24 cellular contexts compared by ENCODE assay signal in genomic region chr13:90502762-90503161, GRCh38.
"Had no signal": no experiment of that assay in that cellular context is flagged by ENCODE, and none has a peak within 500 bp of the region (broad histone marks: within the 10 kb centered on the region; RNA-seq: fewer than 3 reads in every experiment).

No MANE protein-coding gene starts in this region.

- DNase-seq: activated CD4-positive, alpha-beta T cell treated with anti-CD3 and anti-CD28 coated beads, Interleukin-2, amount 10 ng/mL, durations not matched to agents 24 days and 14 days; activated CD4-positive, alpha-beta T cell treated with anti-CD3 and anti-CD28 coated beads, Interleukin-2, amount 50 U/mL, for 48 hours; activated CD4-positive, CD25-positive, alpha-beta regulatory T cell treated with anti-CD3 and anti-CD28 coated beads, Interleukin-2, amount 50 U/mL, for 72 hours; activated CD8-positive, alpha-beta memory T cell treated with anti-CD3 and anti-CD28 coated beads, Interleukin-2, amount 10 ng/mL, durations not matched to agents 7 days and 5 days; activated gamma-delta T cell; activated naive CD4-positive, alpha-beta T cell treated with anti-CD3 and anti-CD28 coated beads for 36 hours; activated T-cell treated with anti-CD3 and anti-CD28 coated beads, Interleukin-2, amount 50 U/mL, for 24 hours; amygdala; brain microvascular endothelial cell; KG1; NCI-H1417; NCI-H1930; NCI-H2171; NCI-H2227 treated with DMSO at 0.1 percent for 48 hours; NCI-H524 treated with DMSO at 0.1 percent for 48 hours; NCI-H748 treated with DMSO at 0.1 percent for 48 hours; PC-3; SHP77 treated with DMSO at 0.1 percent for 48 hours; T-helper 17 cell; T-helper 9 cell had no signal

- H3K27ac Mint-ChIP-seq: activated CD4-positive, alpha-beta T cell treated with anti-CD3 and anti-CD28 coated beads, Interleukin-2, amount 10 ng/mL, durations not matched to agents 24 days and 14 days; activated CD8-positive, alpha-beta memory T cell treated with anti-CD3 and anti-CD28 coated beads, Interleukin-2, amount 10 ng/mL, durations not matched to agents 7 days and 5 days; activated naive CD4-positive, alpha-beta T cell treated with anti-CD3 and anti-CD28 coated beads for 36 hours; activated naive CD8-positive, alpha-beta T cell; activated T-cell treated with anti-CD3 and anti-CD28 coated beads, Interleukin-2, amount 50 U/mL, for 24 hours; T-helper 17 cell; WTC11 had no signal

- H3K4me1 Mint-ChIP-seq: activated CD4-positive, alpha-beta T cell treated with anti-CD3 and anti-CD28 coated beads, Interleukin-2, amount 10 ng/mL, durations not matched to agents 24 days and 14 days; activated CD8-positive, alpha-beta memory T cell treated with anti-CD3 and anti-CD28 coated beads, Interleukin-2, amount 10 ng/mL, durations not matched to agents 7 days and 5 days; T-helper 17 cell had no signal

- H3K27me3 ChIP-seq: brain microvascular endothelial cell had no signal

- ATAC-seq: activated CD8-positive, alpha-beta memory T cell treated with anti-CD3 and anti-CD28 coated beads, Interleukin-2, amount 10 ng/mL, durations not matched to agents 7 days and 5 days; PC-3; T-helper 17 cell; WTC11 had no signal

- H3K36me3 ChIP-seq: brain microvascular endothelial cell had no signal

- H3K27me3 Mint-ChIP-seq: activated CD4-positive, alpha-beta T cell treated with anti-CD3 and anti-CD28 coated beads, Interleukin-2, amount 10 ng/mL, durations not matched to agents 24 days and 14 days; activated CD8-positive, alpha-beta memory T cell treated with anti-CD3 and anti-CD28 coated beads, Interleukin-2, amount 10 ng/mL, durations not matched to agents 7 days and 5 days; activated naive CD8-positive, alpha-beta T cell; activated T-cell treated with anti-CD3 and anti-CD28 coated beads, Interleukin-2, amount 50 U/mL, for 24 hours; T-helper 17 cell had no signal

- FAIRE-seq: astrocyte, RCC 7860 had no signal

- H3K4me3 Mint-ChIP-seq: activated CD4-positive, alpha-beta T cell treated with anti-CD3 and anti-CD28 coated beads, Interleukin-2, amount 10 ng/mL, durations not matched to agents 24 days and 14 days; activated CD8-positive, alpha-beta memory T cell treated with anti-CD3 and anti-CD28 coated beads, Interleukin-2, amount 10 ng/mL, durations not matched to agents 7 days and 5 days; activated naive CD4-positive, alpha-beta T cell treated with anti-CD3 and anti-CD28 coated beads for 36 hours; activated naive CD8-positive, alpha-beta T cell; activated T-cell treated with anti-CD3 and anti-CD28 coated beads, Interleukin-2, amount 50 U/mL, for 24 hours; T-helper 17 cell; WTC11 had no signal

- H3K9me3 Mint-ChIP-seq: activated CD4-positive, alpha-beta T cell treated with anti-CD3 and anti-CD28 coated beads, Interleukin-2, amount 10 ng/mL, durations not matched to agents 24 days and 14 days; WTC11 had no signal

- H3K36me3 Mint-ChIP-seq: activated CD8-positive, alpha-beta memory T cell treated with anti-CD3 and anti-CD28 coated beads, Interleukin-2, amount 10 ng/mL, durations not matched to agents 7 days and 5 days; activated naive CD8-positive, alpha-beta T cell; WTC11 had no signal

- H3K27ac ChIP-seq: brain microvascular endothelial cell had no signal
